ENCODE assay signal across 26 cellular contexts in the genomic region with DNA sequence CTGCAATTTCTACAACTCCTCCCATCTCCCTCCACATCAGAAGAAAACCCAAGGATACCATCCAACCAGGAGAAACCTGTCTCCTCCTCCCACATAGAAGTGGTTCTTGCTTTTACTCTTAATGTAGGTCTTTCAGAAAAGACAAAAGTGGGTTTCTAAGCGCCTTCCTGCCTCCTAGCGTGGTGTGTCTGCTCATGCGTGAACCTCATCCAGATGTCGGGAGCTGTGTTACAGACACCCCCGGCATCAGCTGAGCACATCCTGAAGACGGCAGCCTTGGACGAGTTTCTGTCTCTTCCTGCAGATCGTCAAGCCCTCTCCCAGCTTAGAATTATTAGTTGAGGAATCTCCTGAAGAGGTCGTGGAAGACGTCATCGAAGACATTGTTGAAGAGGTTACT. TPM values are rescaled to one million over a fixed set of nuclear protein-coding genes. Genes with fewer than 3 reads are reported as not detected.
"Had no signal": no experiment of that assay in that cellular context is flagged by ENCODE, and none has a peak within 500 bp of the region (broad histone marks: within the 10 kb centered on the region; RNA-seq: fewer than 3 reads in every experiment).

No MANE protein-coding gene starts in this region.

- H3K27me3 ChIP-seq: SJSA1 had no signal

- ATAC-seq: HepG2, K562 had no signal

- H3K4me1 ChIP-seq: SJSA1 had no signal

- H3K36me3 ChIP-seq: SJSA1 had no signal

- H3K27ac ChIP-seq: KMS-11, SJSA1, SK-N-MC had no signal

- H3K27ac Mint-ChIP-seq: IgD-negative memory B cell had no signal

- H3K9me3 ChIP-seq: SJSA1 had no signal

- H3K4me1 Mint-ChIP-seq: IgD-negative memory B cell had no signal

- H3K4me3 ChIP-seq: K562, SJSA1, SK-N-MC had no signal

- H3K9ac ChIP-seq: KMS-11 had no signal

- H3K4me2 ChIP-seq: KMS-11 had no signal

- DNase-seq: Kasumi-1, MM.1S, NCI-H1092 treated with DMSO at 0.1 percent for 48 hours, NCI-H1417, NCI-H1436 treated with DMSO at 0.1 percent for 48 hours, NCI-H1694, NCI-H187 treated with DMSO at 0.1 percent for 48 hours, NCI-H2029 treated with DMSO at 0.1 percent for 48 hours, NCI-H2171, NCI-H226, NCI-H446, NCI-H510A, NCI-H524 treated with DMSO at 0.1 percent for 48 hours, NCI-H69, NCI-H774, Right ventricle myocardium superior, RPMI8226, SIG-M5 had no signal

- H3K36me3 Mint-ChIP-seq: IgD-negative memory B cell had no signal

RNA-seq across cellular contexts. Expression of gene LRRC43, which starts 9.5 kb away (rescaled TPM):
- total RNA-seq: HepG2, HT1080, K562, M059J, SJSA1 had no signal
- polyA plus RNA-seq: HepG2, IgD-negative memory B cell had no signal

RNA-seq across cellular contexts. Expression of gene B3GNT4, which starts 11.1 kb away (rescaled TPM):
- total RNA-seq: Right ventricle myocardium superior, SJSA1 had no signal

RNA-seq across cellular contexts. Expression of gene IL31, which starts 18.4 kb away (rescaled TPM):
- total RNA-seq: HepG2, HT1080, K562, M059J, Right ventricle myocardium superior, SJSA1 had no signal
- polyA plus RNA-seq: HepG2, IgD-negative memory B cell, K562 had no signal
